In genomic region chr17:50638572-50638850, GRCh38 we compare ENCODE assay signal across 12 cellular contexts. TPM values are rescaled to one million over a fixed set of nuclear protein-coding genes. Genes with fewer than 3 reads are reported as not detected.
DNase-seq lines count a peak whose midpoint lies in the region; ATAC-seq, FAIRE-seq and TF ChIP-seq lines count a peak whose summit lies in the region.
"Had no signal": no experiment of that assay in that cellular context is flagged by ENCODE, and none has a peak within 500 bp of the region (broad histone marks: within the 10 kb centered on the region; RNA-seq: fewer than 3 reads in every experiment).

No MANE protein-coding gene starts in this region.

- H3K27ac Mint-ChIP-seq in astrocyte (ENCODE audit: unreplicated experiment) = peak overlapping the region; percentile 62
- H3K27ac Mint-ChIP-seq: activated T-cell treated with anti-CD3 and anti-CD28 coated beads, Interleukin-2, amount 50 U/mL, for 24 hours had no signal

- H3K36me3 Mint-ChIP-seq in astrocyte (ENCODE audit: low read depth, unreplicated experiment) = no peaks in the 10 kb centered on the region

- H3K36me3 ChIP-seq in astrocyte (ENCODE audit: insufficient read depth, low read length) (no peaks in the 10 kb centered on the region), liver (ENCODE audit: control insufficient read depth in 4 of 4, insufficient read depth in 3 of 4, low read depth in 1 of 4, low read length in 3 of 4) (no peaks in the 10 kb centered on the region), aorta (ENCODE audit: control insufficient read depth in 1 of 2, insufficient read depth in 2 of 2, low read length in 1 of 2) (no peaks in the 10 kb centered on the region)

- H3K4me3 Mint-ChIP-seq in astrocyte (ENCODE audit: unreplicated experiment) = peak overlapping the region; percentile 35
- H3K4me3 Mint-ChIP-seq: activated T-cell treated with anti-CD3 and anti-CD28 coated beads, Interleukin-2, amount 50 U/mL, for 24 hours had no signal

- H3K27ac ChIP-seq in astrocyte (ENCODE audit: low read depth, low read length) = peak overlapping the region; percentile 77
- H3K27ac ChIP-seq in liver (ENCODE audit: low read depth in 1 of 2, low read length in 2 of 2) = peak overlapping the region; percentile 89 to 92
- peak overlapping the region; percentile 1 to 91 for H3K27ac ChIP-seq in aorta (ENCODE audit: low read depth in 1 of 2, low read length in 2 of 2)

- H3K4me1 ChIP-seq in astrocyte (ENCODE audit: insufficient read depth, low read length) (peaks cover 41% of the 10 kb centered on the region), liver (ENCODE audit: control insufficient read depth in 4 of 4, insufficient read depth in 4 of 4, low read length in 3 of 4) (peaks cover 31 to 74% (median 63%) of the 10 kb centered on the region in 4 donors), aorta (ENCODE audit: control insufficient read depth in 1 of 2, insufficient read depth in 2 of 2, low read length in 2 of 2) (peaks cover 0 to 5% of the 10 kb centered on the region in 2 donors)

- H3K4me3 ChIP-seq in astrocyte (ENCODE audit: insufficient read depth, low read depth, low read length) = peak overlapping the region; percentile 13
- H3K4me3 ChIP-seq in liver (ENCODE audit: low read depth in 1 of 3, low read length in 3 of 3) = no peak overlapping the region
- H3K4me3 ChIP-seq in aorta (ENCODE audit: low read length in 2 of 2) = no peak overlapping the region

- TF ChIP-seq RAD21 in liver (IDR thresholded peaks at IDR 0.05) = no peak

- H3K9me3 Mint-ChIP-seq in astrocyte (ENCODE audit: unreplicated experiment) = peaks cover 2% of the 10 kb centered on the region
- H3K9me3 Mint-ChIP-seq: activated T-cell treated with anti-CD3 and anti-CD28 coated beads, Interleukin-2, amount 50 U/mL, for 24 hours had no signal

- 54% methylated on average over 1 of the region's 1 CpG for WGBS in liver
- WGBS in aorta, 2 donors = 11% methylated on average over 1 of the region's 1 CpG

- H3K27me3 Mint-ChIP-seq in astrocyte (ENCODE audit: low read depth, unreplicated experiment) = peaks cover 21% of the 10 kb centered on the region

- no peak overlapping the region for H3K9ac ChIP-seq in astrocyte (ENCODE audit: low read length)
- peak overlapping the region in 1 of 2 donors; percentile 42 for H3K9ac ChIP-seq in liver (ENCODE audit: low read depth in 1 of 2, low read length in 2 of 2)

- intact Hi-C loops in Right ventricle myocardium inferior (cut with DNase I) = no loop called here
- intact Hi-C loops in cardiac septum (cut with DNase I) = no loop called here
- intact Hi-C loops in aorta (cut with DNase I) = loop anchor here in 1 of 2 donors (2.0 kb wide), 1 partner anchor 48 kb away; no protein-coding TSS in a partner anchor

- H4K20me1 ChIP-seq in astrocyte (ENCODE audit: insufficient read depth, low read length) = no peaks in the 10 kb centered on the region

- DNase-seq in Right ventricle myocardium inferior (ENCODE audit: missing footprints) (peak; percentile 33), cardiac septum (ENCODE audit: low spot score) (no peak), astrocyte (ENCODE audit: low read depth) (no peak), aorta (no peak), erythroblast (lab: John Stamatoyannopoulos, UW) (no peak), NOMO-1 treated with dmso at 0.1 percent for 144 hours (lab: John Stamatoyannopoulos, UW; ENCODE audit: unreplicated experiment) (no peak)
- DNase-seq: activated T-cell treated with anti-CD3 and anti-CD28 coated beads, Interleukin-2, amount 50 U/mL, for 24 hours; stimulated activated CD4-positive, alpha-beta T cell treated with anti-CD3 and anti-CD28 coated beads, Interleukin-1b, Interleukin-23, amount 100 ng/mL, for 48 hours; stimulated activated naive CD4-positive, alpha-beta T cell had no signal

- peak overlapping the region; percentile 82 for H3K4me2 ChIP-seq in astrocyte (ENCODE audit: low read length)

- no peak for FAIRE-seq in astrocyte (lab: Jason Lieb, UNC)
- FAIRE-seq: A204.1 had no signal

- no peak for TF ChIP-seq POLR2A in erythroblast (IDR thresholded peaks at IDR 0.05; ENCODE audit: low read length)

- TF ChIP-seq CTCF in astrocyte (IDR thresholded peaks at IDR 0.05; ENCODE audit: insufficient read depth, low read depth, low read length) (no peak), liver (IDR thresholded peaks at IDR 0.05; ENCODE audit: low read depth, low read length, missing input control) (no peak)

- ATAC-seq in Right ventricle myocardium inferior = no peak
- ATAC-seq in aorta (ENCODE audit: low FRiP score) = no peak
- ATAC-seq in GM21825 (IDR thresholded peaks at IDR 0.05; ENCODE audit: unreplicated experiment) = no peak

- H3K27me3 ChIP-seq in astrocyte (ENCODE audit: insufficient read depth, low read length) (peaks cover 6% of the 10 kb centered on the region), liver (ENCODE audit: control insufficient read depth in 4 of 4, insufficient read depth in 4 of 4, low read length in 3 of 4) (no peaks in the 10 kb centered on the region), aorta (ENCODE audit: control insufficient read depth in 1 of 2, insufficient read depth in 2 of 2, low read length in 1 of 2) (no peaks in the 10 kb centered on the region)

- H2AFZ ChIP-seq in astrocyte (ENCODE audit: low read depth, low read length) = no peak overlapping the region

- peaks cover 9% of the 10 kb centered on the region for H3K79me2 ChIP-seq in astrocyte (ENCODE audit: insufficient read depth, low read length)

- H3K9me3 ChIP-seq in astrocyte (ENCODE audit: insufficient read depth, low read depth, low read length) (no peaks in the 10 kb centered on the region), liver (ENCODE audit: control insufficient read depth in 4 of 4, low read length in 3 of 4) (no peaks in the 10 kb centered on the region), aorta (ENCODE audit: control insufficient read depth, low read length) (no peaks in the 10 kb centered on the region)

- peaks cover 30% of the 10 kb centered on the region for H3K4me1 Mint-ChIP-seq in astrocyte (ENCODE audit: low read depth, unreplicated experiment)

TF ChIP-seq in liver, 16 proteins besides CTCF, POLR2A, EP300 and RAD21:
- TF ChIP-seq MAX (IDR thresholded peaks at IDR 0.05) (no peak), HNF4G (IDR thresholded peaks at IDR 0.05) (no peak), YY1 (IDR thresholded peaks at IDR 0.05) (no peak), FOXA2 (IDR thresholded peaks at IDR 0.05) (no peak)

RNA-seq across cellular contexts. Expression of gene ABCC3, which starts 3.8 kb away (rescaled TPM):
- total RNA-seq in Right ventricle myocardium inferior (0.68 TPM), cardiac septum (1.9 TPM), astrocyte (0.41 and 0.55 TPM in 2 replicates), liver (100 to 1,000 TPM in 1 of 2 donors, 10 to 100 TPM in 1; 10.5 to 197 TPM), aorta (10 to 100 TPM; 25.7 to 54.9 TPM)
- polyA plus RNA-seq in liver (10 to 100 TPM; 66.7 to 94.3 TPM), aorta (100 to 1,000 TPM in 1 of 2 donors, 1 to 10 TPM in 1; 9.9 to 145 TPM)
